Comparison of ENCODE assay signal across 19 cellular contexts in genomic region chr2:134348239-134348638, GRCh38.
DNase-seq lines count a peak whose midpoint lies in the region; ATAC-seq and TF ChIP-seq lines count a peak whose summit lies in the region.
"Had no signal": no experiment of that assay in that cellular context is flagged by ENCODE, and none has a peak within 500 bp of the region (broad histone marks: within the 10 kb centered on the region; RNA-seq: fewer than 3 reads in every experiment).

No MANE protein-coding gene starts in this region.

- peak overlapping the region; percentile 38 for H3K27ac Mint-ChIP-seq in activated T-cell treated with anti-CD3 and anti-CD28 coated beads, Interleukin-2, amount 50 U/mL, for 24 hours
- H3K27ac Mint-ChIP-seq in activated B cell treated with CpG ODN at 0.5 μM for 24 hours: peak overlapping the region; percentile 54
- H3K27ac Mint-ChIP-seq: activated naive CD4-positive, alpha-beta T cell treated with anti-CD3 and anti-CD28 coated beads, Interleukin-2, amount 50 U/mL, for 72 hours had no signal

- no peaks in the 10 kb centered on the region for H3F3A ChIP-seq in smooth muscle cell (ENCODE audit: low read depth)

- H3K4me2 ChIP-seq in smooth muscle cell: peak overlapping the region; percentile 31
- H3K4me2 ChIP-seq: A549 had no signal

- no peak for ATAC-seq in activated B cell treated with CpG ODN at 0.5 μM for 24 hours (ENCODE audit: low read depth)
- no peak for ATAC-seq in HG03460 (IDR thresholded peaks at IDR 0.05; ENCODE audit: unreplicated experiment)
- no peak for ATAC-seq in GM19351 (IDR thresholded peaks at IDR 0.05; ENCODE audit: unreplicated experiment)
- ATAC-seq: A549; activated naive CD4-positive, alpha-beta T cell treated with anti-CD3 and anti-CD28 coated beads, Interleukin-2, amount 50 U/mL, for 72 hours; gastroesophageal sphincter; lower lobe of right lung had no signal

- no peak overlapping the region for H2AFZ ChIP-seq in smooth muscle cell (ENCODE audit: low read depth)

- no peaks in the 10 kb centered on the region for H3K9me3 Mint-ChIP-seq in activated T-cell treated with anti-CD3 and anti-CD28 coated beads, Interleukin-2, amount 50 U/mL, for 24 hours
- no peaks in the 10 kb centered on the region for H3K9me3 Mint-ChIP-seq in activated B cell treated with CpG ODN at 0.5 μM for 24 hours
- H3K9me3 Mint-ChIP-seq: activated naive CD4-positive, alpha-beta T cell treated with anti-CD3 and anti-CD28 coated beads, Interleukin-2, amount 50 U/mL, for 72 hours had no signal

- TF ChIP-seq POLR2A in esophagus squamous epithelium (IDR thresholded peaks at IDR 0.05): no peak

- H3K27me3 Mint-ChIP-seq in activated T-cell treated with anti-CD3 and anti-CD28 coated beads, Interleukin-2, amount 50 U/mL, for 24 hours: no peaks in the 10 kb centered on the region
- H3K27me3 Mint-ChIP-seq in activated B cell treated with CpG ODN at 0.5 μM for 24 hours: no peaks in the 10 kb centered on the region

- H3K4me1 ChIP-seq in esophagus squamous epithelium (peaks cover 0 to 6% (median 0%) of the 10 kb centered on the region in 3 donors), smooth muscle cell (ENCODE audit: low read depth) (peaks cover 10% of the 10 kb centered on the region)
- H3K4me1 ChIP-seq: A549, gastroesophageal sphincter, lower lobe of right lung, uterus had no signal

- no peak for DNase-seq in activated T-cell treated with anti-CD3 and anti-CD28 coated beads, Interleukin-2, amount 50 U/mL, for 24 hours
- DNase-seq in activated T-cell treated with anti-CD3 and anti-CD28 coated beads for 4 hours (no peak), activated B cell treated with CpG ODN at 0.5 μM for 24 hours (no peak), esophagus squamous epithelium (lab: John Stamatoyannopoulos, UW) (no peak), smooth muscle cell (lab: John Stamatoyannopoulos, UW; ENCODE audit: unreplicated experiment) (no peak), midbrain (lab: John Stamatoyannopoulos, UW) (no peak)
- DNase-seq: activated CD4-positive, CD25-positive, alpha-beta regulatory T cell; H7; Karpas-422; lower lobe of right lung; NCI-H1417; NCI-H2227 treated with DMSO at 0.1 percent for 48 hours; stomach; uterus had no signal

- peaks cover 85% of the 10 kb centered on the region for H3K36me3 Mint-ChIP-seq in activated T-cell treated with anti-CD3 and anti-CD28 coated beads, Interleukin-2, amount 50 U/mL, for 24 hours (ENCODE audit: low read depth)
- H3K36me3 Mint-ChIP-seq in activated B cell treated with CpG ODN at 0.5 μM for 24 hours (ENCODE audit: low read depth): peaks cover 82% of the 10 kb centered on the region

- CTCF ChIA-PET in activated B cell treated with CpG ODN at 0.5 μM for 24 hours (lab: Charles Lee): interaction anchor here (1.3 kb wide), 1 partner anchor 33 kb away, joined by 4 read pairs; no protein-coding TSS in a partner anchor

- H4K20me1 ChIP-seq in smooth muscle cell (ENCODE audit: low read depth): no peaks in the 10 kb centered on the region

- no peak overlapping the region for H3K4me3 ChIP-seq in esophagus squamous epithelium
- H3K4me3 ChIP-seq in smooth muscle cell: no peak overlapping the region
- H3K4me3 ChIP-seq: A549, gastroesophageal sphincter, lower lobe of right lung, stomach, uterus had no signal

- intact Hi-C loops in activated B cell treated with CpG ODN at 0.5 μM for 24 hours (cut with micrococcal nuclease) (loop anchor here (10.0 kb wide), 1 partner anchor 47 kb away; no protein-coding TSS in a partner anchor), esophagus squamous epithelium (cut with DNase I) (no loop called here)

- no peaks in the 10 kb centered on the region for H3K9me3 ChIP-seq in esophagus squamous epithelium
- no peaks in the 10 kb centered on the region for H3K9me3 ChIP-seq in smooth muscle cell (replicated peaks; ENCODE audit: low read depth)
- H3K9me3 ChIP-seq: A549, gastroesophageal sphincter, lower lobe of right lung, stomach, uterus had no signal

- WGBS in esophagus squamous epithelium, 2 donors: 75 to 76% methylated on average over 4 of the region's 4 CpGs
- 72% methylated on average over 4 of the region's 4 CpGs for WGBS in smooth muscle cell (ENCODE audit: low lambda C conversion rate)

- peaks cover 6% of the 10 kb centered on the region for H3K4me1 Mint-ChIP-seq in activated T-cell treated with anti-CD3 and anti-CD28 coated beads, Interleukin-2, amount 50 U/mL, for 24 hours (ENCODE audit: low read depth)
- peaks cover 29% of the 10 kb centered on the region for H3K4me1 Mint-ChIP-seq in activated B cell treated with CpG ODN at 0.5 μM for 24 hours

- no peak overlapping the region for H3K4me3 Mint-ChIP-seq in activated T-cell treated with anti-CD3 and anti-CD28 coated beads, Interleukin-2, amount 50 U/mL, for 24 hours
- no peak overlapping the region for H3K4me3 Mint-ChIP-seq in activated B cell treated with CpG ODN at 0.5 μM for 24 hours

- POLR2A ChIA-PET in activated B cell treated with CpG ODN at 0.5 μM for 24 hours (lab: Charles Lee): interaction anchor here (0.9 to 1.0 kb wide), 2 partner anchors 14 to 75 kb away, joined by 3 to 9 read pairs; no protein-coding TSS in a partner anchor

- peak overlapping the region in 3 of 4 donors; percentile 12 to 48 (median 17) for H3K27ac ChIP-seq in esophagus squamous epithelium
- peak overlapping the region; percentile 61 for H3K27ac ChIP-seq in smooth muscle cell (ENCODE audit: low read depth)
- H3K27ac ChIP-seq: A549, lower lobe of right lung, uterus had no signal

- peaks cover 0 to 46% (median 0%) of the 10 kb centered on the region in 3 donors for H3K36me3 ChIP-seq in esophagus squamous epithelium
- H3K36me3 ChIP-seq in smooth muscle cell (ENCODE audit: low read depth): no peaks in the 10 kb centered on the region
- H3K36me3 ChIP-seq: uterus had no signal

- no peaks in the 10 kb centered on the region for H3K79me2 ChIP-seq in smooth muscle cell (ENCODE audit: low read depth)

- H3K9ac ChIP-seq in smooth muscle cell (ENCODE audit: low read depth): no peak overlapping the region

- no peak for TF ChIP-seq CTCF in activated B cell treated with CpG ODN at 0.5 μM for 24 hours (IDR thresholded peaks at IDR 0.05)
- no peak for TF ChIP-seq CTCF in esophagus squamous epithelium (IDR thresholded peaks at IDR 0.05)
- no peak for TF ChIP-seq CTCF in smooth muscle cell (IDR thresholded peaks at IDR 0.05; ENCODE audit: borderline replicate concordance, insufficient read depth, poor library complexity, severe bottlenecking)

- no peaks in the 10 kb centered on the region for H3K27me3 ChIP-seq in esophagus squamous epithelium
- H3K27me3 ChIP-seq in smooth muscle cell (ENCODE audit: low read depth): no peaks in the 10 kb centered on the region
- H3K27me3 ChIP-seq: gastroesophageal sphincter, stomach, uterus had no signal
